In the genomic region with DNA sequence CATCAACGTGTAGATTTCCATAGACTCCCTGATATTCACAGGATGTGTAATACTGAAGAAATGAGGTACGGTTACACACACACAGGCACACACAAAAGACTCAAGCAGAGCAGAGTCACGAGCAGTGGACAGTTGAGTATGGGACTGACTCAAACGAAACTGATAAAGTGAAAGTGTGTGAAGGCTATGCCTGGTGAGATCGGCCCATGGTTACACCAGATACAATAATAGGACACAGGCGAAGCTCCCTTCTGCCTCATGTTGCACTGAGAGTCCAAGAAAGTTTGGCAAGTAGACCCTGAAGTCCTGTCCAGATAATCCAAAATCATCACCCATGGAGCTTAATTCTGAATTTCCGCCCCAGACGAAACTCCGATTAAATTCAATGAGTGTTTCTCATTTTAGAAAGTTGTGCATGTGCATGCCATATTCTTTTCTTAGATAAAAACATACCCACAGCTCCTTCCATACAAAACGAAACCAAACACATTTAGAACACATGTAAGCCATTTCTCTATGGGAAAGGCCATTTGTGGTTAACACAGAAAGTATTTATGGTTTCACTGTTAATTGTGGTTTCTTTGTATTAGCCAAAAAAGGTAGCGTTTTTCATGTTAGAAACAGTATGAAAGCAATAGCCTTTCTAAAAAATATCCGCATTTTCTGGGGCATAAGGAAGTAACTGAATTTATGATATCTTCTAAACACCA, we compare ENCODE assay signal across 8 cellular contexts.
DNase-seq lines count a peak whose midpoint lies in the region; ATAC-seq, FAIRE-seq and TF ChIP-seq lines count a peak whose summit lies in the region.

No MANE protein-coding gene starts in this region.

- DNase-seq in GM23338 (ENCODE audit: low spot score) (no peak), MM.1S (peak; percentile 93), fibroblast of lung (ENCODE audit: low read depth in 2 of 2) (peak; percentile 16 to 19), germinal center (ENCODE audit: low spot score) (no peak), esophagus squamous epithelium (lab: John Stamatoyannopoulos, UW) (no peak), testis (no peak), frontal cortex (ENCODE audit: low spot score in 2 of 2) (no peak)

- H3K27ac ChIP-seq in GM23338 (ENCODE audit: low read depth) = no peak overlapping the region
- no peak overlapping the region for H3K27ac ChIP-seq in MM.1S (ENCODE audit: low read length)
- H3K27ac ChIP-seq in fibroblast of lung (ENCODE audit: insufficient read depth, low read length) = no peak overlapping the region
- no peak overlapping the region for H3K27ac ChIP-seq in esophagus squamous epithelium
- no peak overlapping the region for H3K27ac ChIP-seq in testis

- no peak overlapping the region for H3K27ac Mint-ChIP-seq in GM23338

- H3K36me3 Mint-ChIP-seq in GM23338 (ENCODE audit: low read depth) = no peaks in the 10 kb centered on the region

- 51 to 63% methylated on average over 12 of the region's 12 CpGs for WGBS in esophagus squamous epithelium, 2 donors
- 81 to 85% methylated on average over 12 of the region's 12 CpGs for WGBS in testis, 2 donors

- H3K36me3 ChIP-seq in GM23338 (ENCODE audit: insufficient read depth) (no peaks in the 10 kb centered on the region), MM.1S (replicated peaks; ENCODE audit: insufficient read depth, low read length) (no peaks in the 10 kb centered on the region), fibroblast of lung (ENCODE audit: control insufficient read depth, insufficient read depth, low read length) (no peaks in the 10 kb centered on the region), esophagus squamous epithelium (no peaks in the 10 kb centered on the region), testis (ENCODE audit: low read depth, missing control alignments) (no peaks in the 10 kb centered on the region)

- H3K4me2 ChIP-seq in GM23338 (no peak overlapping the region), MM.1S (ENCODE audit: low read depth, low read length) (peak overlapping the region; percentile 66), fibroblast of lung (ENCODE audit: extremely low read depth, insufficient read depth, low read length) (peak overlapping the region; percentile 51)

- ATAC-seq in GM18502 (IDR thresholded peaks at IDR 0.05; ENCODE audit: poor library complexity, unreplicated experiment) (peak; percentile 97), GM23338 (no peak)

- peaks cover 4% of the 10 kb centered on the region; the same call in 1 of the 3 replicates for H3K4me1 Mint-ChIP-seq in GM23338

- H3K79me2 ChIP-seq in GM23338 (replicated peaks; ENCODE audit: insufficient read depth) (no peaks in the 10 kb centered on the region), MM.1S (ENCODE audit: low read length) (no peaks in the 10 kb centered on the region), fibroblast of lung (ENCODE audit: control insufficient read depth, insufficient read depth, low read length) (no peaks in the 10 kb centered on the region)

- H2AFZ ChIP-seq in GM23338 (peak overlapping the region; percentile 3; the same call in 1 of the 2 replicates), MM.1S (ENCODE audit: low read length) (no peak overlapping the region), fibroblast of lung (ENCODE audit: low read length) (peak overlapping the region; percentile 15)

- H3K9ac ChIP-seq in MM.1S (ENCODE audit: low read length) (no peak overlapping the region), fibroblast of lung (ENCODE audit: insufficient read depth, low read length) (no peak overlapping the region)

- H4K20me1 ChIP-seq in GM23338 (replicated peaks; ENCODE audit: insufficient read depth) (no peaks in the 10 kb centered on the region), MM.1S (ENCODE audit: insufficient read depth, low read length) (peaks cover 27% of the 10 kb centered on the region), fibroblast of lung (ENCODE audit: control insufficient read depth, extremely low read depth, insufficient read depth, low read length) (no peaks in the 10 kb centered on the region)

- no peak overlapping the region for H3K4me3 Mint-ChIP-seq in GM23338

- no peaks in the 10 kb centered on the region for H3K27me3 ChIP-seq in GM23338 (ENCODE audit: insufficient read depth)
- peaks cover 93% of the 10 kb centered on the region for H3K27me3 ChIP-seq in MM.1S (replicated peaks; ENCODE audit: insufficient read depth, low read length)
- no peaks in the 10 kb centered on the region for H3K27me3 ChIP-seq in fibroblast of lung (ENCODE audit: control insufficient read depth, insufficient read depth, low read length)
- no peaks in the 10 kb centered on the region for H3K27me3 ChIP-seq in esophagus squamous epithelium
- no peaks in the 10 kb centered on the region for H3K27me3 ChIP-seq in testis

- no peak for FAIRE-seq in frontal cortex (lab: Jason Lieb, UNC)

- no peaks in the 10 kb centered on the region for H3K9me2 ChIP-seq in GM23338 (ENCODE audit: insufficient read depth)
- H3K9me2 ChIP-seq in MM.1S (replicated peaks; ENCODE audit: insufficient read depth, low read length) = no peaks in the 10 kb centered on the region

- H3K9me3 ChIP-seq in MM.1S (replicated peaks; ENCODE audit: insufficient read depth, low read length) (no peaks in the 10 kb centered on the region), fibroblast of lung (ENCODE audit: control insufficient read depth, insufficient read depth, low read depth, low read length) (no peaks in the 10 kb centered on the region), esophagus squamous epithelium (no peaks in the 10 kb centered on the region), testis (no peaks in the 10 kb centered on the region)

- H3F3A ChIP-seq in GM23338 (replicated peaks; ENCODE audit: low read depth) = no peaks in the 10 kb centered on the region
- H3F3A ChIP-seq in MM.1S (ENCODE audit: insufficient read depth, low read length) = peaks cover 15% of the 10 kb centered on the region

- H3K9me3 Mint-ChIP-seq in GM23338 = no peaks in the 10 kb centered on the region

- TF ChIP-seq POLR2A in esophagus squamous epithelium (IDR thresholded peaks at IDR 0.05) = no peak
- no peak for TF ChIP-seq POLR2A in testis (IDR thresholded peaks at IDR 0.05)

- H3K4me1 ChIP-seq in GM23338 (ENCODE audit: insufficient read depth) = no peaks in the 10 kb centered on the region
- H3K4me1 ChIP-seq in MM.1S (ENCODE audit: low read length) = peaks cover 13% of the 10 kb centered on the region
- H3K4me1 ChIP-seq in fibroblast of lung (ENCODE audit: control insufficient read depth, extremely low read depth, insufficient read depth, low read length) = no peaks in the 10 kb centered on the region
- H3K4me1 ChIP-seq in esophagus squamous epithelium = no peaks in the 10 kb centered on the region
- H3K4me1 ChIP-seq in testis = no peaks in the 10 kb centered on the region

- peaks cover 1% of the 10 kb centered on the region for H3K27me3 Mint-ChIP-seq in GM23338 (ENCODE audit: insufficient read depth, low read depth, poor library complexity)

- TF ChIP-seq CTCF in GM23338 (conservative IDR thresholded peaks at IDR 0.05; ENCODE audit: low read depth in 2 of 2) = no peak
- TF ChIP-seq CTCF in MM.1S (IDR thresholded peaks at IDR 0.05; ENCODE audit: low read length) = no peak
- no peak for TF ChIP-seq CTCF in fibroblast of lung (conservative IDR thresholded peaks at IDR 0.05 in 1 of 2, IDR thresholded peaks at IDR 0.05 in 1 of 2; ENCODE audit: low read depth in 1 of 2, low read length in 2 of 2)
- no peak for TF ChIP-seq CTCF in esophagus squamous epithelium (IDR thresholded peaks at IDR 0.05)
- no peak for TF ChIP-seq CTCF in testis (IDR thresholded peaks at IDR 0.05)

- no peak overlapping the region for H3K4me3 ChIP-seq in GM23338
- H3K4me3 ChIP-seq in MM.1S (ENCODE audit: low read length) = peak overlapping the region; percentile 4; the same call in 1 of the 2 replicates
- H3K4me3 ChIP-seq in fibroblast of lung (replicated peaks in 1 of 4; ENCODE audit: control extremely low read depth in 1 of 4, insufficient read depth in 1 of 4, low read depth in 3 of 4, low read length in 4 of 4) = peak overlapping the region in 2 of 4 experiments; percentile 19 to 53
- peak overlapping the region in 1 of 4 donors; percentile 12 for H3K4me3 ChIP-seq in esophagus squamous epithelium
- no peak overlapping the region for H3K4me3 ChIP-seq in testis

- intact Hi-C loops in esophagus squamous epithelium (cut with DNase I) = no loop called here
- intact Hi-C loops in testis (cut with DNase I; ENCODE audit: low total_unique reads) = no loop called here

TF ChIP-seq in GM23338, 12 proteins besides CTCF, POLR2A, EP300 and RAD21 (continues in another document):
- TF ChIP-seq NANOG (IDR thresholded peaks at IDR 0.05; ENCODE audit: borderline replicate concordance) (no peak), STAT1 (IDR thresholded peaks at IDR 0.05; ENCODE audit: unreplicated experiment) (no peak), ZNF331 (CRISPR knock-in tag; IDR thresholded peaks at IDR 0.05; ENCODE audit: low read depth) (no peak), CREB1 (CRISPR knock-in tag; IDR thresholded peaks at IDR 0.05; ENCODE audit: low read depth) (no peak)
- TF ChIP-seq, protein P1, sequence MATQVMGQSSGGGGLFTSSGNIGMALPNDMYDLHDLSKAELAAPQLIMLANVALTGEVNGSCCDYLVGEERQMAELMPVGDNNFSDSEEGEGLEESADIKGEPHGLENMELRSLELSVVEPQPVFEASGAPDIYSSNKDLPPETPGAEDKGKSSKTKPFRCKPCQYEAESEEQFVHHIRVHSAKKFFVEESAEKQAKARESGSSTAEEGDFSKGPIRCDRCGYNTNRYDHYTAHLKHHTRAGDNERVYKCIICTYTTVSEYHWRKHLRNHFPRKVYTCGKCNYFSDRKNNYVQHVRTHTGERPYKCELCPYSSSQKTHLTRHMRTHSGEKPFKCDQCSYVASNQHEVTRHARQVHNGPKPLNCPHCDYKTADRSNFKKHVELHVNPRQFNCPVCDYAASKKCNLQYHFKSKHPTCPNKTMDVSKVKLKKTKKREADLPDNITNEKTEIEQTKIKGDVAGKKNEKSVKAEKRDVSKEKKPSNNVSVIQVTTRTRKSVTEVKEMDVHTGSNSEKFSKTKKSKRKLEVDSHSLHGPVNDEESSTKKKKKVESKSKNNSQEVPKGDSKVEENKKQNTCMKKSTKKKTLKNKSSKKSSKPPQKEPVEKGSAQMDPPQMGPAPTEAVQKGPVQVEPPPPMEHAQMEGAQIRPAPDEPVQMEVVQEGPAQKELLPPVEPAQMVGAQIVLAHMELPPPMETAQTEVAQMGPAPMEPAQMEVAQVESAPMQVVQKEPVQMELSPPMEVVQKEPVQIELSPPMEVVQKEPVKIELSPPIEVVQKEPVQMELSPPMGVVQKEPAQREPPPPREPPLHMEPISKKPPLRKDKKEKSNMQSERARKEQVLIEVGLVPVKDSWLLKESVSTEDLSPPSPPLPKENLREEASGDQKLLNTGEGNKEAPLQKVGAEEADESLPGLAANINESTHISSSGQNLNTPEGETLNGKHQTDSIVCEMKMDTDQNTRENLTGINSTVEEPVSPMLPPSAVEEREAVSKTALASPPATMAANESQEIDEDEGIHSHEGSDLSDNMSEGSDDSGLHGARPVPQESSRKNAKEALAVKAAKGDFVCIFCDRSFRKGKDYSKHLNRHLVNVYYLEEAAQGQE (IDR thresholded peaks at IDR 0.05; ENCODE audit: unreplicated experiment) = no peak

Comparison
In these comparisons a context has a peak if more than half of its experiments do, and no peak if none do; other contexts are left out.
1. DNase-seq: peak in MM.1S (single experiment) and fibroblast of lung (2 of 2); none in GM23338 (single experiment), germinal center (single experiment), esophagus squamous epithelium (single experiment), testis (single experiment) and frontal cortex (0 of 2).